Comparison of ENCODE assay signal across 23 cellular contexts in the genomic region with DNA sequence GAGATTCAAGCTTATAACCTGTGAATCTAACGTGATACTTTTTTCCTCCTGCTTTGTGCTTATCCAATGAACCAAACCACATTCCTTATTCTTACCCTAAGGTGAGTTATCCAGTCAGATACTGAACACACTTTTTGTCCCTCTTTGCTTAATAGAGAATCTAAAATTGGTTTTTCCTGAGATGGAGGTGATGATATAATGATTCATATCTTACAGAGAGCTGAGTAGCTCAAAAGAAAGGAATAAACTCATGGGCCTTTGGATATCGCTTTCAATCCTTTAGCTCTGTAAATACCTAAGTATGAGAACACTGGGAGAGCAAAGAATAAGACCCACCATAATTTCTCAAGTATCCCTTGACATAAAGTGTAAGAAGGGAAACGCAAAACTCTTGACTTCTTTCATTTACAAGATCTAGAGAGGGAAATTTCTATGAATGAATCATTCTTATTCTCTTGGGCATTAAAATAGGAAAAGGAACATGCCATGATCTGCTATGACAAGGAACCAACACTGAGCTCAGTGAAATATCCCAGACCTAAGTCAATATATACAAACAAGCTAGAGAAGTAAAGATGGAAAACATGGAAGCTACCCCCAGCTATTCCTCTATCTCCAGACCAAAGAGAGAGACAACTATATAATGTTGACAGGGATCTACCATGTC.
DNase-seq lines count a peak whose midpoint lies in the region; ATAC-seq and TF ChIP-seq lines count a peak whose summit lies in the region.
"Had no signal": no experiment of that assay in that cellular context is flagged by ENCODE, and none has a peak within 500 bp of the region (broad histone marks: within the 10 kb centered on the region; RNA-seq: fewer than 3 reads in every experiment).

No MANE protein-coding gene starts in this region.

- no peak for ATAC-seq in central memory CD8-positive, alpha-beta T cell (replicated peaks; ENCODE audit: extremely low read depth, poor library complexity, severe bottlenecking)
- ATAC-seq in HG03442 (IDR thresholded peaks at IDR 0.05; ENCODE audit: unreplicated experiment) (no peak), GM21723 (IDR thresholded peaks at IDR 0.05; ENCODE audit: unreplicated experiment) (no peak), GM19023 (IDR thresholded peaks at IDR 0.05; ENCODE audit: unreplicated experiment) (no peak)
- ATAC-seq: activated CD8-positive, alpha-beta memory T cell treated with anti-CD3 and anti-CD28 coated beads, Interleukin-2, amount 10 ng/mL, durations not matched to agents 7 days and 5 days; gastrocnemius medialis had no signal

- H3K79me2 ChIP-seq in mammary epithelial cell (ENCODE audit: insufficient read depth, low read length): no peaks in the 10 kb centered on the region

- BruUV-seq in mammary epithelial cell (replicated peaks; lab: Mats Ljungman, UMichigan) (no TSS peak), MCF 10A (replicated peaks; lab: Mats Ljungman, UMichigan) (no TSS peak)

- no peak overlapping the region for H3K27ac ChIP-seq in mammary epithelial cell (ENCODE audit: insufficient read depth, low read depth, low read length)
- H3K27ac ChIP-seq: gastrocnemius medialis, left ventricle myocardium inferior, prostate gland had no signal

- TF ChIP-seq CTCF in mammary epithelial cell (conservative IDR thresholded peaks at IDR 0.05 in 1 of 2, IDR thresholded peaks at IDR 0.05 in 1 of 2; ENCODE audit: extremely low read depth in 1 of 2, insufficient read depth in 1 of 2, low read depth in 1 of 2, low read length in 2 of 2): no peak
- TF ChIP-seq CTCF in MCF 10A (IDR thresholded peaks at IDR 0.05; ENCODE audit: unreplicated experiment): no peak

- H3K9ac ChIP-seq in mammary epithelial cell (ENCODE audit: insufficient read depth, low read length): no peak overlapping the region
- H3K9ac ChIP-seq: SK-N-SH had no signal

- no peaks in the 10 kb centered on the region for H3K36me3 ChIP-seq in mammary epithelial cell (ENCODE audit: insufficient read depth, low read length)
- H3K36me3 ChIP-seq: BE2C, prostate gland had no signal

- dilution Hi-C loops in mammary epithelial cell (cut with HindIII; ENCODE audit: low sequenced_read_pairs): loop anchor here (5.0 kb wide), 1 partner anchor 45 kb away; no protein-coding TSS in a partner anchor

- H3K4me1 Mint-ChIP-seq in MCF 10A (ENCODE audit: insufficient read depth, unreplicated experiment): no peaks in the 10 kb centered on the region
- H3K4me1 Mint-ChIP-seq in central memory CD8-positive, alpha-beta T cell: peaks cover 10% of the 10 kb centered on the region
- H3K4me1 Mint-ChIP-seq: activated CD4-positive, alpha-beta T cell treated with anti-CD3 and anti-CD28 coated beads, Interleukin-2, amount 10 ng/mL, durations not matched to agents 7 days and 5 days; activated CD8-positive, alpha-beta memory T cell treated with anti-CD3 and anti-CD28 coated beads, Interleukin-2, amount 10 ng/mL, durations not matched to agents 7 days and 5 days had no signal

- H3K36me3 Mint-ChIP-seq in MCF 10A (ENCODE audit: insufficient read depth, unreplicated experiment): peaks cover 11% of the 10 kb centered on the region
- peaks cover 10% of the 10 kb centered on the region for H3K36me3 Mint-ChIP-seq in central memory CD8-positive, alpha-beta T cell (ENCODE audit: insufficient read depth)

- H3K4me3 ChIP-seq in mammary epithelial cell (replicated peaks in 1 of 3; ENCODE audit: insufficient read depth in 1 of 3, low read depth in 2 of 3, low read length in 3 of 3): no peak overlapping the region
- H3K4me3 ChIP-seq: gastrocnemius medialis, left ventricle myocardium inferior, prostate gland had no signal

- CTCF ChIA-PET in mammary epithelial cell (lab: Charles Lee; ENCODE audit: low non-redundant PET): no interaction called here
- CTCF ChIA-PET in MCF 10A (lab: Yijun Ruan, JAX): interaction anchor here (0.6 to 2.3 kb wide), 5 partner anchors 12 to 120 kb away, joined by 3 to 17 read pairs (median 3); no protein-coding TSS in a partner anchor

- H3K4me1 ChIP-seq in mammary epithelial cell (ENCODE audit: insufficient read depth, low read length): no peaks in the 10 kb centered on the region
- H3K4me1 ChIP-seq: BE2C, gastrocnemius medialis, left ventricle myocardium inferior, prostate gland had no signal

- no peaks in the 10 kb centered on the region for H4K20me1 ChIP-seq in mammary epithelial cell (ENCODE audit: insufficient read depth, low read length)

- DNase-seq in mammary epithelial cell: peak; percentile 44
- no peak for DNase-seq in MCF 10A (ENCODE audit: unreplicated experiment)
- DNase-seq in central memory CD8-positive, alpha-beta T cell (ENCODE audit: low spot score in 2 of 2): no peak
- peak; percentile 11 for DNase-seq in kidney tubule cell (ENCODE audit: low spot score)
- DNase-seq in putamen (ENCODE audit: low spot score): no peak
- DNase-seq: activated CD4-positive, alpha-beta T cell treated with anti-CD3 and anti-CD28 coated beads, Interleukin-2, amount 10 ng/mL, durations not matched to agents 7 days and 5 days; activated CD8-positive, alpha-beta memory T cell treated with anti-CD3 and anti-CD28 coated beads, Interleukin-2, amount 10 ng/mL, durations not matched to agents 7 days and 5 days; BE2C; DMS53; gastrocnemius medialis; hypothalamus; left ventricle myocardium inferior; NCI-H1105; NCI-H2029 treated with DMSO at 0.1 percent for 48 hours; NCI-H82; SK-N-SH; T-helper 2 cell; trophoblast cell had no signal

- H2AFZ ChIP-seq in mammary epithelial cell (ENCODE audit: low read depth, low read length): no peak overlapping the region

- intact Hi-C loops in mammary epithelial cell (cut with micrococcal nuclease) (no loop called here), MCF 10A (cut with micrococcal nuclease) (no loop called here)

- no peak overlapping the region for H3K4me3 Mint-ChIP-seq in MCF 10A (ENCODE audit: unreplicated experiment)
- no peak overlapping the region for H3K4me3 Mint-ChIP-seq in central memory CD8-positive, alpha-beta T cell
- H3K4me3 Mint-ChIP-seq: activated CD4-positive, alpha-beta T cell treated with anti-CD3 and anti-CD28 coated beads, Interleukin-2, amount 10 ng/mL, durations not matched to agents 7 days and 5 days; activated CD8-positive, alpha-beta memory T cell treated with anti-CD3 and anti-CD28 coated beads, Interleukin-2, amount 10 ng/mL, durations not matched to agents 7 days and 5 days; activated naive CD8-positive, alpha-beta T cell had no signal

- H3K9me3 Mint-ChIP-seq in MCF 10A (ENCODE audit: unreplicated experiment): no peaks in the 10 kb centered on the region
- no peaks in the 10 kb centered on the region for H3K9me3 Mint-ChIP-seq in central memory CD8-positive, alpha-beta T cell

- in situ Hi-C loops in mammary epithelial cell (cut with MboI; ENCODE audit: low sequenced_read_pairs in 2 of 2): no loop called here

- no peak overlapping the region for H3K27ac Mint-ChIP-seq in MCF 10A (ENCODE audit: low read depth, unreplicated experiment)
- H3K27ac Mint-ChIP-seq in central memory CD8-positive, alpha-beta T cell (ENCODE audit: low read depth): peak overlapping the region; percentile 4
- H3K27ac Mint-ChIP-seq: activated CD4-positive, alpha-beta T cell treated with anti-CD3 and anti-CD28 coated beads, Interleukin-2, amount 10 ng/mL, durations not matched to agents 7 days and 5 days; activated CD8-positive, alpha-beta memory T cell treated with anti-CD3 and anti-CD28 coated beads, Interleukin-2, amount 10 ng/mL, durations not matched to agents 7 days and 5 days; activated naive CD8-positive, alpha-beta T cell had no signal

- no peaks in the 10 kb centered on the region for H3K27me3 Mint-ChIP-seq in MCF 10A (ENCODE audit: insufficient read depth, unreplicated experiment)
- no peaks in the 10 kb centered on the region for H3K27me3 Mint-ChIP-seq in central memory CD8-positive, alpha-beta T cell
- H3K27me3 Mint-ChIP-seq: activated CD4-positive, alpha-beta T cell treated with anti-CD3 and anti-CD28 coated beads, Interleukin-2, amount 10 ng/mL, durations not matched to agents 7 days and 5 days; activated CD8-positive, alpha-beta memory T cell treated with anti-CD3 and anti-CD28 coated beads, Interleukin-2, amount 10 ng/mL, durations not matched to agents 7 days and 5 days; activated naive CD8-positive, alpha-beta T cell had no signal

- no peaks in the 10 kb centered on the region for H3K27me3 ChIP-seq in mammary epithelial cell (ENCODE audit: insufficient read depth, low read length)
- H3K27me3 ChIP-seq: BE2C, gastrocnemius medialis had no signal

- H3K9me3 ChIP-seq in mammary epithelial cell (replicated peaks; ENCODE audit: insufficient read depth, low read length): no peaks in the 10 kb centered on the region
- H3K9me3 ChIP-seq: BE2C, gastrocnemius medialis, left ventricle myocardium inferior, prostate gland, SK-N-SH had no signal

- WGBS in mammary epithelial cell (ENCODE audit: low coverage, missing lambda C conversion rate): 98% methylated on average over 3 of the region's 3 CpGs

- no peak overlapping the region for H3K4me2 ChIP-seq in mammary epithelial cell (ENCODE audit: insufficient read depth, low read depth, low read length)
- H3K4me2 ChIP-seq: SK-N-SH had no signal

- POLR2A ChIA-PET in MCF 10A (lab: Yijun Ruan, JAX): interaction anchor here (0.6 to 1.1 kb wide), 7 partner anchors 7 to 316 kb away, joined by 3 read pairs; a partner anchor contains a TSS

Comparison
In these comparisons a context has a peak if more than half of its experiments do, and no peak if none do; other contexts are left out.
1. DNase-seq: peak in mammary epithelial cell (single experiment) and kidney tubule cell (single experiment); none in MCF 10A (single experiment), central memory CD8-positive, alpha-beta T cell (0 of 2) and putamen (single experiment).